Comparison of ENCODE assay signal across 8 cellular contexts in the genomic region with DNA sequence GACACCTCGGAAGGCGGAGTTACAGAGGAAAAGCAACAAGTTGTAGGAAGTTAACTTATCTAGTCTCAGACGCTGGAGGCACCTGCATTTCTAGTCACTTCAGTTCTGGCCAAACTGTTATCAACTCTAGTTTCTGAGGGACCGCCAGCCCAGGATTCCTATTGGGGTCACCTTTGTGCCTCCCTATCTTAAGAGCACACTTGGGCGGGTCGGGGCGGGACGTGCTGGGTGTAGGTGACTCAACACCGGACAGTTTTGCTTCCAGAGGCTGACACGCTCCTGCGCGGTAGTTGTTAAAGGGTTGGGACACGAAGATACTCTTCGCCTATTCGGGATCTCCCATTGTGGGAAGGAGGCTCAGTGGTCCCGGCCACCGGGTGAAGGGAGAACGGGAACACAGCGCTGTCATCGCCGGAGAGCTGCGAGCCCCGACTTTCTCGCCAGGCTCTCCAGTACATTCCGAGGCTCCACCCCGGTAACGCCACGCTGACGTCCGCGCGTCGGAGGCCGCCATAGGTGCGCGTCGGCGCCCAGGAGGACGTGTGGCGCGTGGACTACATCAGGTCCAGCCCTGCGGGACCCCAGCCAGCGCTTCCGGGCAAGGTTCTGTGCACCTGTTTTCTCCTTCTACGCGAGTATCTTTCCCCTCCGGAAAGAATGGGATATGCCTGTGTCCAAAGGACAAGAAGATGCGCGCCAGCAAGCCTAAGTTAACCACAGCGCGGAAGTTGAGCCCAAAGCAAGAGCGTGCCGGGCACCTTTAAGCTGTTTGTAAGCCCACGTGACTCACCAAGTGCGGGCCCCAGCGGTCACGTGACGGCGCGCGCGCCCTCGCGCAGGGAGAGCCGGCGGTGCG. TPM values are rescaled to one million over a fixed set of nuclear protein-coding genes. Genes with fewer than 3 reads are reported as not detected.
DNase-seq lines count a peak whose midpoint lies in the region; ATAC-seq and TF ChIP-seq lines count a peak whose summit lies in the region.

Gene KDM4C (plus strand): TSS at position 842 of the 856 bp plus-strand sequence. CDS start 35,016 bp downstream, outside the sequence.

- peak within 1 kb of the TSS; percentile 100 for H3K27ac Mint-ChIP-seq in activated CD4-positive, alpha-beta memory T cell treated with anti-CD3 and anti-CD28 coated beads, Interleukin-2, amount 10 ng/mL, durations not matched to agents 7 days and 5 days

- H3K4me3 ChIP-seq in dorsolateral prefrontal cortex (peak within 1 kb of the TSS; percentile 61 to 100 (median 94)), right lobe of liver (peak within 1 kb of the TSS; percentile 88 to 96 (median 89))

- TF ChIP-seq CTCF in C4-2B (conservative IDR thresholded peaks at IDR 0.05) = no peak
- peak in 9 of 56 donors; percentile 9 to 33 (median 17) for TF ChIP-seq CTCF in dorsolateral prefrontal cortex (IDR thresholded peaks at IDR 0.05 in 54 of 56, conservative IDR thresholded peaks at IDR 0.05 in 2 of 56; ENCODE audit: low read depth in 1 of 56, partially characterized antibody in 56 of 56)
- TF ChIP-seq CTCF in right lobe of liver (IDR thresholded peaks at IDR 0.05) = no peak

- H3K36me3 ChIP-seq in right lobe of liver = no peaks in the 10 kb centered on the region

- no peaks in the 10 kb centered on the region for H3K9me3 Mint-ChIP-seq in activated CD4-positive, alpha-beta memory T cell treated with anti-CD3 and anti-CD28 coated beads, Interleukin-2, amount 10 ng/mL, durations not matched to agents 7 days and 5 days

- 0% methylated on average over 17 of the region's 67 CpGs for WGBS in right lobe of liver (ENCODE audit: insufficient coverage, low coverage, low lambda C conversion rate, missing lambda C conversion rate)

- H3K27me3 ChIP-seq in dorsolateral prefrontal cortex (no peaks in the 10 kb centered on the region), right lobe of liver (no peaks in the 10 kb centered on the region)

- peak; percentile 80 for ATAC-seq in GM19372 (IDR thresholded peaks at IDR 0.05; ENCODE audit: low read depth, unreplicated experiment)
- ATAC-seq in HG03521 (IDR thresholded peaks at IDR 0.05; ENCODE audit: unreplicated experiment) = peak; percentile 71
- ATAC-seq in right lobe of liver = peak; percentile 87 to 95 (median 90)

- CTCF ChIA-PET in activated CD4-positive, alpha-beta memory T cell treated with anti-CD3 and anti-CD28 coated beads, Interleukin-2, amount 10 ng/mL, durations not matched to agents 7 days and 5 days (lab: Charles Lee) = interaction anchor here (0.6 to 1.0 kb wide), 2 partner anchors 41 to 340 kb away, joined by 3 to 4 read pairs; no protein-coding TSS in a partner anchor

- peaks cover 27% of the 10 kb centered on the region for H3K4me1 Mint-ChIP-seq in activated CD4-positive, alpha-beta memory T cell treated with anti-CD3 and anti-CD28 coated beads, Interleukin-2, amount 10 ng/mL, durations not matched to agents 7 days and 5 days

- intact Hi-C loops in dorsolateral prefrontal cortex (cut with DNase I) = loop anchor here (1.0 to 10.0 kb wide), 4 partner anchors 53 to 173 kb away; no protein-coding TSS in a partner anchor
- intact Hi-C loops in right lobe of liver (cut with DNase I) = no loop called here

- TF ChIP-seq POLR2A in right lobe of liver (IDR thresholded peaks at IDR 0.05) = peak; percentile 95

- no peaks in the 10 kb centered on the region for H3K27me3 Mint-ChIP-seq in activated CD4-positive, alpha-beta memory T cell treated with anti-CD3 and anti-CD28 coated beads, Interleukin-2, amount 10 ng/mL, durations not matched to agents 7 days and 5 days

- DNase-seq in NCI-H748 treated with DMSO at 0.1 percent for 48 hours (lab: John Stamatoyannopoulos, UW) = peak; percentile 93
- peak; percentile 94 for DNase-seq in activated CD4-positive, alpha-beta memory T cell treated with anti-CD3 and anti-CD28 coated beads, Interleukin-2, amount 10 ng/mL, durations not matched to agents 7 days and 5 days
- DNase-seq in dorsolateral prefrontal cortex = peak; percentile 89 to 96 (median 94)
- peak; percentile 96 to 97 (median 96) for DNase-seq in right lobe of liver
- DNase-seq in stimulated activated CD4-positive, alpha-beta T cell treated with anti-CD3 and anti-CD28 coated beads, Interleukin-4, amount 100 ng/mL, for 24 hours = peak; percentile 93

- H3K27ac ChIP-seq in C4-2B = peak within 1 kb of the TSS; percentile 90
- peak within 1 kb of the TSS; percentile 53 to 100 (median 98) for H3K27ac ChIP-seq in dorsolateral prefrontal cortex
- peak within 1 kb of the TSS; percentile 98 to 100 (median 99) for H3K27ac ChIP-seq in right lobe of liver

- peaks cover 0 to 12% (median 2%) of the 10 kb centered on the region in 4 donors for H3K4me1 ChIP-seq in right lobe of liver

- peak within 1 kb of the TSS; percentile 90 for H3K4me3 Mint-ChIP-seq in activated CD4-positive, alpha-beta memory T cell treated with anti-CD3 and anti-CD28 coated beads, Interleukin-2, amount 10 ng/mL, durations not matched to agents 7 days and 5 days

- no peaks in the 10 kb centered on the region for H3K9me3 ChIP-seq in right lobe of liver

- H3K36me3 Mint-ChIP-seq in activated CD4-positive, alpha-beta memory T cell treated with anti-CD3 and anti-CD28 coated beads, Interleukin-2, amount 10 ng/mL, durations not matched to agents 7 days and 5 days (ENCODE audit: low read depth) = peaks cover 11% of the 10 kb centered on the region

- POLR2A ChIA-PET in activated CD4-positive, alpha-beta memory T cell treated with anti-CD3 and anti-CD28 coated beads, Interleukin-2, amount 10 ng/mL, durations not matched to agents 7 days and 5 days (lab: Charles Lee) = interaction anchor here (0.6 to 4.4 kb wide), 31 partner anchors 8 to 750 kb away, joined by 3 to 124 read pairs (median 4); partner anchors contain the start of genes GLDC, RANBP6 and UHRF2

RNA-seq across cellular contexts. Expression of gene KDM4C, which starts in this region (rescaled TPM):
- total RNA-seq in activated CD4-positive, alpha-beta memory T cell treated with anti-CD3 and anti-CD28 coated beads, Interleukin-2, amount 10 ng/mL, durations not matched to agents 7 days and 5 days = 10 to 100 TPM; 49.4 to 50.0 TPM
- total RNA-seq in dorsolateral prefrontal cortex (10 to 100 TPM; 44.2 to 96.0 (median 66.5) TPM), right lobe of liver (10 to 100 TPM; 14.1 to 20.9 (median 15.3) TPM)

Comparison
In these comparisons a context has a peak if more than half of its experiments do, and no peak if none do; other contexts are left out.
1. Peak in every context shown above with its lines: DNase-seq, ATAC-seq, H3K4me3 ChIP-seq and H3K27ac ChIP-seq.
2. intact Hi-C loops: an anchor here in dorsolateral prefrontal cortex (1.0 to 10.0 kb wide); none called in right lobe of liver.